1 cellular context compared by ENCODE assay signal in the genomic region with DNA sequence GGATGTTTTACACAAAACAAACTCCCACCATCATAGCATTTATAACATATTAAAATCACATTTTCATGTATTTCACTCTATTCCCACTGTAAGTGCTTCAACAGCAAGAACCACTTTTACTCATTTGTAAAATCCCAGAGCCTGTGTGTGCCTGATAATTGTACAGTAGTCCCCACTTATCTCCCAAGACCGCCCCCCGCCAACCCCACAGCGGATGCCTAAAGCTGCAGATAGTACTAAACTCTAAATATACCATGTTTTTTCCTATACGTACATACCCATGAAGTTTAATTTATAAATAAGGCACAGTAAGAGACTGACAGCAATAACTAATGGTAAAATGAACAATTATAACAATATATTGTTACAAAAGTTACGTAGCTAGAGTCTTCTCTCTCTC.
TF ChIP-seq lines count a peak whose summit lies in the region.

No MANE protein-coding gene starts in this region.

TF ChIP-seq in K562, 482 proteins besides CTCF, POLR2A, EP300 and RAD21 (continued from another document and continues in another):
- TF ChIP-seq, protein P1, sequence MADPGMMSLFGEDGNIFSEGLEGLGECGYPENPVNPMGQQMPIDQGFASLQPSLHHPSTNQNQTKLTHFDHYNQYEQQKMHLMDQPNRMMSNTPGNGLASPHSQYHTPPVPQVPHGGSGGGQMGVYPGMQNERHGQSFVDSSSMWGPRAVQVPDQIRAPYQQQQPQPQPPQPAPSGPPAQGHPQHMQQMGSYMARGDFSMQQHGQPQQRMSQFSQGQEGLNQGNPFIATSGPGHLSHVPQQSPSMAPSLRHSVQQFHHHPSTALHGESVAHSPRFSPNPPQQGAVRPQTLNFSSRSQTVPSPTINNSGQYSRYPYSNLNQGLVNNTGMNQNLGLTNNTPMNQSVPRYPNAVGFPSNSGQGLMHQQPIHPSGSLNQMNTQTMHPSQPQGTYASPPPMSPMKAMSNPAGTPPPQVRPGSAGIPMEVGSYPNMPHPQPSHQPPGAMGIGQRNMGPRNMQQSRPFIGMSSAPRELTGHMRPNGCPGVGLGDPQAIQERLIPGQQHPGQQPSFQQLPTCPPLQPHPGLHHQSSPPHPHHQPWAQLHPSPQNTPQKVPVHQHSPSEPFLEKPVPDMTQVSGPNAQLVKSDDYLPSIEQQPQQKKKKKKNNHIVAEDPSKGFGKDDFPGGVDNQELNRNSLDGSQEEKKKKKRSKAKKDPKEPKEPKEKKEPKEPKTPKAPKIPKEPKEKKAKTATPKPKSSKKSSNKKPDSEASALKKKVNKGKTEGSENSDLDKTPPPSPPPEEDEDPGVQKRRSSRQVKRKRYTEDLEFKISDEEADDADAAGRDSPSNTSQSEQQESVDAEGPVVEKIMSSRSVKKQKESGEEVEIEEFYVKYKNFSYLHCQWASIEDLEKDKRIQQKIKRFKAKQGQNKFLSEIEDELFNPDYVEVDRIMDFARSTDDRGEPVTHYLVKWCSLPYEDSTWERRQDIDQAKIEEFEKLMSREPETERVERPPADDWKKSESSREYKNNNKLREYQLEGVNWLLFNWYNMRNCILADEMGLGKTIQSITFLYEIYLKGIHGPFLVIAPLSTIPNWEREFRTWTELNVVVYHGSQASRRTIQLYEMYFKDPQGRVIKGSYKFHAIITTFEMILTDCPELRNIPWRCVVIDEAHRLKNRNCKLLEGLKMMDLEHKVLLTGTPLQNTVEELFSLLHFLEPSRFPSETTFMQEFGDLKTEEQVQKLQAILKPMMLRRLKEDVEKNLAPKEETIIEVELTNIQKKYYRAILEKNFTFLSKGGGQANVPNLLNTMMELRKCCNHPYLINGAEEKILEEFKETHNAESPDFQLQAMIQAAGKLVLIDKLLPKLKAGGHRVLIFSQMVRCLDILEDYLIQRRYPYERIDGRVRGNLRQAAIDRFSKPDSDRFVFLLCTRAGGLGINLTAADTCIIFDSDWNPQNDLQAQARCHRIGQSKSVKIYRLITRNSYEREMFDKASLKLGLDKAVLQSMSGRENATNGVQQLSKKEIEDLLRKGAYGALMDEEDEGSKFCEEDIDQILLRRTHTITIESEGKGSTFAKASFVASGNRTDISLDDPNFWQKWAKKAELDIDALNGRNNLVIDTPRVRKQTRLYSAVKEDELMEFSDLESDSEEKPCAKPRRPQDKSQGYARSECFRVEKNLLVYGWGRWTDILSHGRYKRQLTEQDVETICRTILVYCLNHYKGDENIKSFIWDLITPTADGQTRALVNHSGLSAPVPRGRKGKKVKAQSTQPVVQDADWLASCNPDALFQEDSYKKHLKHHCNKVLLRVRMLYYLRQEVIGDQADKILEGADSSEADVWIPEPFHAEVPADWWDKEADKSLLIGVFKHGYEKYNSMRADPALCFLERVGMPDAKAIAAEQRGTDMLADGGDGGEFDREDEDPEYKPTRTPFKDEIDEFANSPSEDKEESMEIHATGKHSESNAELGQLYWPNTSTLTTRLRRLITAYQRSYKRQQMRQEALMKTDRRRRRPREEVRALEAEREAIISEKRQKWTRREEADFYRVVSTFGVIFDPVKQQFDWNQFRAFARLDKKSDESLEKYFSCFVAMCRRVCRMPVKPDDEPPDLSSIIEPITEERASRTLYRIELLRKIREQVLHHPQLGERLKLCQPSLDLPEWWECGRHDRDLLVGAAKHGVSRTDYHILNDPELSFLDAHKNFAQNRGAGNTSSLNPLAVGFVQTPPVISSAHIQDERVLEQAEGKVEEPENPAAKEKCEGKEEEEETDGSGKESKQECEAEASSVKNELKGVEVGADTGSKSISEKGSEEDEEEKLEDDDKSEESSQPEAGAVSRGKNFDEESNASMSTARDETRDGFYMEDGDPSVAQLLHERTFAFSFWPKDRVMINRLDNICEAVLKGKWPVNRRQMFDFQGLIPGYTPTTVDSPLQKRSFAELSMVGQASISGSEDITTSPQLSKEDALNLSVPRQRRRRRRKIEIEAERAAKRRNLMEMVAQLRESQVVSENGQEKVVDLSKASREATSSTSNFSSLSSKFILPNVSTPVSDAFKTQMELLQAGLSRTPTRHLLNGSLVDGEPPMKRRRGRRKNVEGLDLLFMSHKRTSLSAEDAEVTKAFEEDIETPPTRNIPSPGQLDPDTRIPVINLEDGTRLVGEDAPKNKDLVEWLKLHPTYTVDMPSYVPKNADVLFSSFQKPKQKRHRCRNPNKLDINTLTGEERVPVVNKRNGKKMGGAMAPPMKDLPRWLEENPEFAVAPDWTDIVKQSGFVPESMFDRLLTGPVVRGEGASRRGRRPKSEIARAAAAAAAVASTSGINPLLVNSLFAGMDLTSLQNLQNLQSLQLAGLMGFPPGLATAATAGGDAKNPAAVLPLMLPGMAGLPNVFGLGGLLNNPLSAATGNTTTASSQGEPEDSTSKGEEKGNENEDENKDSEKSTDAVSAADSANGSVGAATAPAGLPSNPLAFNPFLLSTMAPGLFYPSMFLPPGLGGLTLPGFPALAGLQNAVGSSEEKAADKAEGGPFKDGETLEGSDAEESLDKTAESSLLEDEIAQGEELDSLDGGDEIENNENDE (IDR thresholded peaks at IDR 0.05; ENCODE audit: low read depth, low read length), result no peak
- TF ChIP-seq POLR2AphosphoS5 (IDR thresholded peaks at IDR 0.05; ENCODE audit: control insufficient read depth, insufficient read depth, low read depth, low read length) (peak; percentile 80), ZNF3 (CRISPR knock-in tag; IDR thresholded peaks at IDR 0.05) (no peak), SMAD3 (CRISPR knock-in tag; conservative IDR thresholded peaks at IDR 0.05) (no peak), SMAD2 (IDR thresholded peaks at IDR 0.05; ENCODE audit: low read depth, low read length) (no peak), GABPA (tag; conservative IDR thresholded peaks at IDR 0.05; ENCODE audit: low read depth) (no peak), HNRNPL (IDR thresholded peaks at IDR 0.05; ENCODE audit: low read depth, low read length) (no peak), ZNF75A (CRISPR knock-in tag; IDR thresholded peaks at IDR 0.05) (no peak), ZSCAN32 (CRISPR knock-in tag; IDR thresholded peaks at IDR 0.05) (no peak), CCNT2 (IDR thresholded peaks at IDR 0.05; ENCODE audit: borderline replicate concordance, extremely low read depth, insufficient read length, low read depth, low read length) (no peak), RBM22 (IDR thresholded peaks at IDR 0.05; ENCODE audit: low read depth, low read length, poor library complexity, severe bottlenecking) (no peak), ZNF764 (CRISPR knock-in tag; IDR thresholded peaks at IDR 0.05; ENCODE audit: low read depth) (no peak), MEF2D (tag; conservative IDR thresholded peaks at IDR 0.05; ENCODE audit: low read depth) (no peak), STAG1 (CRISPR knock-in tag; IDR thresholded peaks at IDR 0.05; ENCODE audit: borderline replicate concordance) (no peak), TCFL5 (CRISPR knock-in tag; conservative IDR thresholded peaks at IDR 0.05) (no peak), NR2C2 (CRISPR knock-in tag; IDR thresholded peaks at IDR 0.05) (no peak), NR2C2 (tag; IDR thresholded peaks at IDR 0.05) (no peak), ZNF717 (CRISPR knock-in tag; IDR thresholded peaks at IDR 0.05) (no peak), ZKSCAN8 (CRISPR knock-in tag; IDR thresholded peaks at IDR 0.05) (peak; percentile 29; the same call in 1 of the 2 replicates), KLF16 (IDR thresholded peaks at IDR 0.05) (peak; percentile 51; the same call in 1 of the 2 replicates), ARID1B (IDR thresholded peaks at IDR 0.05) (peak; percentile 90), TEAD2 (tag; IDR thresholded peaks at IDR 0.05) (no peak), MTA3 (IDR thresholded peaks at IDR 0.05; ENCODE audit: borderline replicate concordance) (no peak; the same call in 1 of the 2 replicates), ZFP30 (CRISPR knock-in tag; IDR thresholded peaks at IDR 0.05; ENCODE audit: borderline replicate concordance) (no peak)
- TF ChIP-seq, protein P2, sequence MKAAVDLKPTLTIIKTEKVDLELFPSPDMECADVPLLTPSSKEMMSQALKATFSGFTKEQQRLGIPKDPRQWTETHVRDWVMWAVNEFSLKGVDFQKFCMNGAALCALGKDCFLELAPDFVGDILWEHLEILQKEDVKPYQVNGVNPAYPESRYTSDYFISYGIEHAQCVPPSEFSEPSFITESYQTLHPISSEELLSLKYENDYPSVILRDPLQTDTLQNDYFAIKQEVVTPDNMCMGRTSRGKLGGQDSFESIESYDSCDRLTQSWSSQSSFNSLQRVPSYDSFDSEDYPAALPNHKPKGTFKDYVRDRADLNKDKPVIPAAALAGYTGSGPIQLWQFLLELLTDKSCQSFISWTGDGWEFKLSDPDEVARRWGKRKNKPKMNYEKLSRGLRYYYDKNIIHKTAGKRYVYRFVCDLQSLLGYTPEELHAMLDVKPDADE (conservative IDR thresholded peaks at IDR 0.05; ENCODE audit: control insufficient read depth, low read depth, low read length), result no peak
- TF ChIP-seq, protein P3, sequence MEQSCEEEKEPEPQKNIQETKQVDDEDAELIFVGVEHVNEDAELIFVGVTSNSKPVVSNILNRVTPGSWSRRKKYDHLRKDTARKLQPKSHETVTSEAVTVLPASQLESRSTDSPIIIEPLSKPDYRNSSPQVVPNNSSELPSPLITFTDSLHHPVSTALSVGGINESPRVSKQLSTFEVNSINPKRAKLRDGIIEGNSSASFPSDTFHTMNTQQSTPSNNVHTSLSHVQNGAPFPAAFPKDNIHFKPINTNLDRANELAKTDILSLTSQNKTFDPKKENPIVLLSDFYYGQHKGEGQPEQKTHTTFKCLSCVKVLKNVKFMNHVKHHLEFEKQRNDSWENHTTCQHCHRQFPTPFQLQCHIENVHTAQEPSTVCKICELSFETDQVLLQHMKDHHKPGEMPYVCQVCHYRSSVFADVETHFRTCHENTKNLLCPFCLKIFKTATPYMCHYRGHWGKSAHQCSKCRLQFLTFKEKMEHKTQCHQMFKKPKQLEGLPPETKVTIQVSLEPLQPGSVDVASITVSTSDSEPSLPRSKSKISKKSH (CRISPR knock-in tag; IDR thresholded peaks at IDR 0.05), result no peak
- TF ChIP-seq, protein P4, sequence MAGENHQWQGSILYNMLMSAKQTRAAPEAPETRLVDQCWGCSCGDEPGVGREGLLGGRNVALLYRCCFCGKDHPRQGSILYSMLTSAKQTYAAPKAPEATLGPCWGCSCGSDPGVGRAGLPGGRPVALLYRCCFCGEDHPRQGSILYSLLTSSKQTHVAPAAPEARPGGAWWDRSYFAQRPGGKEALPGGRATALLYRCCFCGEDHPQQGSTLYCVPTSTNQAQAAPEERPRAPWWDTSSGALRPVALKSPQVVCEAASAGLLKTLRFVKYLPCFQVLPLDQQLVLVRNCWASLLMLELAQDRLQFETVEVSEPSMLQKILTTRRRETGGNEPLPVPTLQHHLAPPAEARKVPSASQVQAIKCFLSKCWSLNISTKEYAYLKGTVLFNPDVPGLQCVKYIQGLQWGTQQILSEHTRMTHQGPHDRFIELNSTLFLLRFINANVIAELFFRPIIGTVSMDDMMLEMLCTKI (IDR thresholded peaks at IDR 0.05; ENCODE audit: partially characterized antibody), result no peak
- TF ChIP-seq, protein P5, sequence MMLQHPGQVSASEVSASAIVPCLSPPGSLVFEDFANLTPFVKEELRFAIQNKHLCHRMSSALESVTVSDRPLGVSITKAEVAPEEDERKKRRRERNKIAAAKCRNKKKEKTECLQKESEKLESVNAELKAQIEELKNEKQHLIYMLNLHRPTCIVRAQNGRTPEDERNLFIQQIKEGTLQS (IDR thresholded peaks at IDR 0.05), result no peak
- TF ChIP-seq, protein P5 (CRISPR knock-in tag; conservative IDR thresholded peaks at IDR 0.05), result no peak
- TF ChIP-seq, protein P6, sequence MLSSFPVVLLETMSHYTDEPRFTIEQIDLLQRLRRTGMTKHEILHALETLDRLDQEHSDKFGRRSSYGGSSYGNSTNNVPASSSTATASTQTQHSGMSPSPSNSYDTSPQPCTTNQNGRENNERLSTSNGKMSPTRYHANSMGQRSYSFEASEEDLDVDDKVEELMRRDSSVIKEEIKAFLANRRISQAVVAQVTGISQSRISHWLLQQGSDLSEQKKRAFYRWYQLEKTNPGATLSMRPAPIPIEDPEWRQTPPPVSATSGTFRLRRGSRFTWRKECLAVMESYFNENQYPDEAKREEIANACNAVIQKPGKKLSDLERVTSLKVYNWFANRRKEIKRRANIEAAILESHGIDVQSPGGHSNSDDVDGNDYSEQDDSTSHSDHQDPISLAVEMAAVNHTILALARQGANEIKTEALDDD (IDR thresholded peaks at IDR 0.05), result peak; percentile 67; the same call in 1 of the 2 replicates
- TF ChIP-seq, protein P7, sequence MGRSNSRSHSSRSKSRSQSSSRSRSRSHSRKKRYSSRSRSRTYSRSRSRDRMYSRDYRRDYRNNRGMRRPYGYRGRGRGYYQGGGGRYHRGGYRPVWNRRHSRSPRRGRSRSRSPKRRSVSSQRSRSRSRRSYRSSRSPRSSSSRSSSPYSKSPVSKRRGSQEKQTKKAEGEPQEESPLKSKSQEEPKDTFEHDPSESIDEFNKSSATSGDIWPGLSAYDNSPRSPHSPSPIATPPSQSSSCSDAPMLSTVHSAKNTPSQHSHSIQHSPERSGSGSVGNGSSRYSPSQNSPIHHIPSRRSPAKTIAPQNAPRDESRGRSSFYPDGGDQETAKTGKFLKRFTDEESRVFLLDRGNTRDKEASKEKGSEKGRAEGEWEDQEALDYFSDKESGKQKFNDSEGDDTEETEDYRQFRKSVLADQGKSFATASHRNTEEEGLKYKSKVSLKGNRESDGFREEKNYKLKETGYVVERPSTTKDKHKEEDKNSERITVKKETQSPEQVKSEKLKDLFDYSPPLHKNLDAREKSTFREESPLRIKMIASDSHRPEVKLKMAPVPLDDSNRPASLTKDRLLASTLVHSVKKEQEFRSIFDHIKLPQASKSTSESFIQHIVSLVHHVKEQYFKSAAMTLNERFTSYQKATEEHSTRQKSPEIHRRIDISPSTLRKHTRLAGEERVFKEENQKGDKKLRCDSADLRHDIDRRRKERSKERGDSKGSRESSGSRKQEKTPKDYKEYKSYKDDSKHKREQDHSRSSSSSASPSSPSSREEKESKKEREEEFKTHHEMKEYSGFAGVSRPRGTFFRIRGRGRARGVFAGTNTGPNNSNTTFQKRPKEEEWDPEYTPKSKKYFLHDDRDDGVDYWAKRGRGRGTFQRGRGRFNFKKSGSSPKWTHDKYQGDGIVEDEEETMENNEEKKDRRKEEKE (IDR thresholded peaks at IDR 0.05; ENCODE audit: borderline replicate concordance in 1 of 2, control insufficient read depth in 1 of 2, low read depth in 2 of 2, low read length in 1 of 2), result no peak
- TF ChIP-seq, protein P8, sequence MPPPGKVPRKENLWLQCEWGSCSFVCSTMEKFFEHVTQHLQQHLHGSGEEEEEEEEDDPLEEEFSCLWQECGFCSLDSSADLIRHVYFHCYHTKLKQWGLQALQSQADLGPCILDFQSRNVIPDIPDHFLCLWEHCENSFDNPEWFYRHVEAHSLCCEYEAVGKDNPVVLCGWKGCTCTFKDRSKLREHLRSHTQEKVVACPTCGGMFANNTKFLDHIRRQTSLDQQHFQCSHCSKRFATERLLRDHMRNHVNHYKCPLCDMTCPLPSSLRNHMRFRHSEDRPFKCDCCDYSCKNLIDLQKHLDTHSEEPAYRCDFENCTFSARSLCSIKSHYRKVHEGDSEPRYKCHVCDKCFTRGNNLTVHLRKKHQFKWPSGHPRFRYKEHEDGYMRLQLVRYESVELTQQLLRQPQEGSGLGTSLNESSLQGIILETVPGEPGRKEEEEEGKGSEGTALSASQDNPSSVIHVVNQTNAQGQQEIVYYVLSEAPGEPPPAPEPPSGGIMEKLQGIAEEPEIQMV (tag; conservative IDR thresholded peaks at IDR 0.05; ENCODE audit: low read depth), result no peak
- TF ChIP-seq, protein P9, sequence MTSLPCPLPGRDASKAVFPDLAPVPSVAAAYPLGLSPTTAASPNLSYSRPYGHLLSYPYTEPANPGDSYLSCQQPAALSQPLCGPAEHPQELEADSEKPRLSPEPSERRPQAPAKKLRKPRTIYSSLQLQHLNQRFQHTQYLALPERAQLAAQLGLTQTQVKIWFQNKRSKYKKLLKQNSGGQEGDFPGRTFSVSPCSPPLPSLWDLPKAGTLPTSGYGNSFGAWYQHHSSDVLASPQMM (CRISPR knock-in tag; IDR thresholded peaks at IDR 0.05), result no peak
